In genomic region chr12:47715393-47715876, GRCh38 we compare ENCODE assay signal across 8 cellular contexts. TPM values are rescaled to one million over a fixed set of nuclear protein-coding genes. Genes with fewer than 3 reads are reported as not detected.
DNase-seq lines count a peak whose midpoint lies in the region; ATAC-seq lines count a peak whose summit lies in the region.

No MANE protein-coding gene starts in this region.

- peak; percentile 26 for DNase-seq in NK-92 treated with Interleukin-12 subunit alpha and Interleukin-12 subunit beta, amount 100 ng/mL, for 24 hours (lab: John Stamatoyannopoulos, UW)
- DNase-seq in NK-92 (lab: John Stamatoyannopoulos, UW; ENCODE audit: unreplicated experiment) (no peak), NCI-H226 (peak; percentile 62), cerebellum (ENCODE audit: low spot score) (peak; percentile 83), left lobe of liver (ENCODE audit: low spot score) (peak; percentile 80)
- DNase-seq in stimulated activated CD4-positive, alpha-beta T cell treated with anti-CD3 and anti-CD28 coated beads, Interleukin-4, amount 100 ng/mL, for 1 hour = peak; percentile 74

- ATAC-seq in HG03175 (IDR thresholded peaks at IDR 0.05; ENCODE audit: unreplicated experiment) (peak; percentile 87), left lobe of liver (peak; percentile 89)
- peak; percentile 80 to 87 for ATAC-seq in activated CD4-positive, CD25-positive, alpha-beta regulatory T cell treated with anti-CD3 and anti-CD28 coated beads, Interleukin-2, amount 50 U/mL, for 24 hours

RNA-seq across cellular contexts. Expression of gene RPAP3, which starts 9.6 kb away (rescaled TPM):
- total RNA-seq in cerebellum (24.3 TPM), left lobe of liver (5.8 TPM)

RNA-seq across cellular contexts. Expression of gene ENDOU, which starts 9.9 kb away (rescaled TPM):
- total RNA-seq in cerebellum (not detected), left lobe of liver (not detected)

RNA-seq across cellular contexts. Expression of gene RAPGEF3, which starts 43.2 kb away (rescaled TPM):
- 11.9 TPM for total RNA-seq in cerebellum
- 2.1 TPM for total RNA-seq in left lobe of liver

RNA-seq across cellular contexts. Expression of gene SLC48A1, which starts 57.6 kb away (rescaled TPM):
- total RNA-seq in cerebellum (7.8 TPM), left lobe of liver (14.1 TPM)
